11 cellular contexts compared by ENCODE assay signal in the genomic region with DNA sequence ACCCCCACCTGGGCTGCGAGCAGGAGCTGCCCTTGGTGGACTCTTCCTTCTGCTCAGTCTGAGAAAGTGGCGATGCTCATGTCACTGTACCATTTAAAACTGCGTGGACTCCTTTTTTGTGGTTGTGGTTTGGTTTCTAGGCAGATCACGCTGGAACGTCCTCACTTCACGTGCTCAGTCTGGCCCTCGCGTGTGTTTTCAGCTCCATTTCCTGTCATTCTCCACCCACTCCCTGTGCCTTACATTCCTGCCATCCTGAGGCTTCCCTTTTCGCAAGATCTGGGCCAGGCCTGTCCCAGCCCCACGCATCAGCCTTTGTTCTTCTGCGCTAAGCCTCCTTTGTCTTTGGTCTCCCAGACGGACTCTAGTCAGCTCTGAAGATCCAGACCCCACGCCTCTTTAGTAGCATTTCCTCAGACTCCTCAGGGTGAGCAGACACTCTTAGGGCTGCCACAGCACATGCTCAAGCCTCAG.
A peak's percentile ranks its signal among the peaks of the same experiment; 100 is the strongest.
DNase-seq lines count a peak whose midpoint lies in the region; ATAC-seq and TF ChIP-seq lines count a peak whose summit lies in the region.
"Had no signal": no experiment of that assay in that cellular context is flagged by ENCODE, and none has a peak within 500 bp of the region (broad histone marks: within the 10 kb centered on the region; RNA-seq: fewer than 3 reads in every experiment).

No MANE protein-coding gene starts in this region.

- H3K27ac Mint-ChIP-seq in activated CD8-positive, alpha-beta T cell treated with anti-CD3 and anti-CD28 coated beads for 36 hours: peak overlapping the region; percentile 53

- WGBS in urinary bladder: 71% methylated on average over 13 of the region's 13 CpGs

- no peak overlapping the region for H3K4me3 Mint-ChIP-seq in activated CD8-positive, alpha-beta T cell treated with anti-CD3 and anti-CD28 coated beads for 36 hours
- H3K4me3 Mint-ChIP-seq: brain had no signal

- ATAC-seq in left ventricle myocardium superior (peak; percentile 21), HG02973 (IDR thresholded peaks at IDR 0.05; ENCODE audit: unreplicated experiment) (no peak)
- peak; percentile 58 for ATAC-seq in activated CD8-positive, alpha-beta T cell treated with anti-CD3 and anti-CD28 coated beads for 36 hours

- CTCF ChIA-PET in activated CD8-positive, alpha-beta T cell treated with anti-CD3 and anti-CD28 coated beads for 36 hours (lab: Charles Lee): interaction anchor here (0.9 to 3.2 kb wide), 4 partner anchors 14 to 371 kb away, joined by 3 to 14 read pairs (median 4); no protein-coding TSS in a partner anchor

- H3K27ac ChIP-seq in left ventricle myocardium inferior (replicated peaks): no peak overlapping the region
- H3K27ac ChIP-seq in urinary bladder (ENCODE audit: low read depth): peak overlapping the region; percentile 11
- no peak overlapping the region for H3K27ac ChIP-seq in SJCRH30
- H3K27ac ChIP-seq: C4-2B had no signal

- H3K27me3 ChIP-seq in left ventricle myocardium inferior (ENCODE audit: low read depth) (no peaks in the 10 kb centered on the region), SJCRH30 (no peaks in the 10 kb centered on the region)

- H3K4me3 ChIP-seq in left ventricle myocardium inferior (no peak overlapping the region), urinary bladder (ENCODE audit: low read depth, low read length) (no peak overlapping the region), SJCRH30 (no peak overlapping the region)

- H3K9me3 Mint-ChIP-seq in activated CD8-positive, alpha-beta T cell treated with anti-CD3 and anti-CD28 coated beads for 36 hours: no peaks in the 10 kb centered on the region
- H3K9me3 Mint-ChIP-seq: brain had no signal

- H3K9me3 ChIP-seq in left ventricle myocardium inferior (replicated peaks) (no peaks in the 10 kb centered on the region), SJCRH30 (replicated peaks) (no peaks in the 10 kb centered on the region)

- peaks cover 31% of the 10 kb centered on the region for H3K36me3 ChIP-seq in left ventricle myocardium inferior
- H3K36me3 ChIP-seq in urinary bladder (ENCODE audit: insufficient read depth): no peaks in the 10 kb centered on the region
- H3K36me3 ChIP-seq in SJCRH30: peaks cover 10% of the 10 kb centered on the region; the same call in 1 of the 2 replicates

- H3K36me3 Mint-ChIP-seq in activated CD8-positive, alpha-beta T cell treated with anti-CD3 and anti-CD28 coated beads for 36 hours (ENCODE audit: low read depth): peaks cover 8% of the 10 kb centered on the region

- TF ChIP-seq CTCF in left ventricle myocardium inferior (IDR thresholded peaks at IDR 0.05; ENCODE audit: borderline replicate concordance): no peak
- TF ChIP-seq CTCF in activated CD8-positive, alpha-beta T cell treated with anti-CD3 and anti-CD28 coated beads for 36 hours (IDR thresholded peaks at IDR 0.05): no peak

- H3K4me1 Mint-ChIP-seq in activated CD8-positive, alpha-beta T cell treated with anti-CD3 and anti-CD28 coated beads for 36 hours (ENCODE audit: low read depth): peaks cover 18% of the 10 kb centered on the region
- H3K4me1 Mint-ChIP-seq: brain had no signal

- POLR2A ChIA-PET in activated CD8-positive, alpha-beta T cell treated with anti-CD3 and anti-CD28 coated beads for 36 hours (lab: Charles Lee): no interaction called here

- intact Hi-C loops in left ventricle myocardium superior (cut with micrococcal nuclease) (no loop called here), left ventricle myocardium inferior (cut with micrococcal nuclease) (no loop called here)
- intact Hi-C loops in activated CD8-positive, alpha-beta T cell treated with anti-CD3 and anti-CD28 coated beads for 36 hours (cut with micrococcal nuclease): no loop called here

- no peak for DNase-seq in left ventricle myocardium superior
- DNase-seq in left ventricle myocardium inferior: no peak
- DNase-seq in activated CD8-positive, alpha-beta T cell treated with anti-CD3 and anti-CD28 coated beads for 36 hours: peak; percentile 26
- DNase-seq in foreskin melanocyte: peak; percentile 76
- no peak for DNase-seq in SJCRH30
- no peak for DNase-seq in NCI-H446 (lab: John Stamatoyannopoulos, UW)
- DNase-seq: T-helper 9 cell had no signal

- H3K27me3 Mint-ChIP-seq in activated CD8-positive, alpha-beta T cell treated with anti-CD3 and anti-CD28 coated beads for 36 hours: no peaks in the 10 kb centered on the region
- H3K27me3 Mint-ChIP-seq: brain had no signal

- H3K4me1 ChIP-seq in left ventricle myocardium inferior (no peaks in the 10 kb centered on the region), urinary bladder (ENCODE audit: insufficient read depth) (no peaks in the 10 kb centered on the region), SJCRH30 (peaks cover 12% of the 10 kb centered on the region)

Comparison
In these comparisons a context has a peak if more than half of its experiments do, and no peak if none do; other contexts are left out.
1. DNase-seq: peak in activated CD8-positive, alpha-beta T cell treated with anti-CD3 and anti-CD28 coated beads for 36 hours (single experiment) and foreskin melanocyte (single experiment); none in left ventricle myocardium superior (single experiment), left ventricle myocardium inferior (single experiment), SJCRH30 (0 of 2) and NCI-H446 (0 of 2).